In the genomic region with DNA sequence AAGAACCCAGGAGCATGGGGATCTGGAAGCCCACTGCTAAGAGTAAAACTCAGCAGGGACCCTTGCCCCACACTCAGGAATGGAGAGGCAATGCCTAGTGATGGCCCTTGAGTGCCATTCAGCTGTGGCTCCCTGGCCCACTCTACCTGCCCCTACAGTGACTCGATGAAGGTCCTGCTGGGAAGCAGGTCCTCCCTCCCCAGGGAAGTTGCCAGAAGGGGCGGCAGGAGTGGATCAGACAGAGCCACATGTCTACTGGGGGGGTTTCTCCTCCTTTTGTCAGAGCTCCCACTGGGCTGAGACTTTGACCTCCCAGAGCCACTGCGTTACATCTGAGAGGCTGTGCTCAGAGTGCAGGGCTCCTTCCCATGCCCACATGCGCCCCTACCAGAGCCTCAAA, we compare ENCODE assay signal across 1 cellular context.
TF ChIP-seq lines count a peak whose summit lies in the region.

No MANE protein-coding gene starts in this region.

TF ChIP-seq in IMR-90, 13 proteins besides CTCF, POLR2A, EP300 and RAD21:
- TF ChIP-seq, protein P1, sequence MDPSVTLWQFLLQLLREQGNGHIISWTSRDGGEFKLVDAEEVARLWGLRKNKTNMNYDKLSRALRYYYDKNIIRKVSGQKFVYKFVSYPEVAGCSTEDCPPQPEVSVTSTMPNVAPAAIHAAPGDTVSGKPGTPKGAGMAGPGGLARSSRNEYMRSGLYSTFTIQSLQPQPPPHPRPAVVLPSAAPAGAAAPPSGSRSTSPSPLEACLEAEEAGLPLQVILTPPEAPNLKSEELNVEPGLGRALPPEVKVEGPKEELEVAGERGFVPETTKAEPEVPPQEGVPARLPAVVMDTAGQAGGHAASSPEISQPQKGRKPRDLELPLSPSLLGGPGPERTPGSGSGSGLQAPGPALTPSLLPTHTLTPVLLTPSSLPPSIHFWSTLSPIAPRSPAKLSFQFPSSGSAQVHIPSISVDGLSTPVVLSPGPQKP (IDR thresholded peaks at IDR 0.05; ENCODE audit: borderline replicate concordance, low read depth, low read length) = no peak
- TF ChIP-seq MAZ (IDR thresholded peaks at IDR 0.05; ENCODE audit: borderline replicate concordance, low read depth, low read length) = no peak
- TF ChIP-seq, protein P2, sequence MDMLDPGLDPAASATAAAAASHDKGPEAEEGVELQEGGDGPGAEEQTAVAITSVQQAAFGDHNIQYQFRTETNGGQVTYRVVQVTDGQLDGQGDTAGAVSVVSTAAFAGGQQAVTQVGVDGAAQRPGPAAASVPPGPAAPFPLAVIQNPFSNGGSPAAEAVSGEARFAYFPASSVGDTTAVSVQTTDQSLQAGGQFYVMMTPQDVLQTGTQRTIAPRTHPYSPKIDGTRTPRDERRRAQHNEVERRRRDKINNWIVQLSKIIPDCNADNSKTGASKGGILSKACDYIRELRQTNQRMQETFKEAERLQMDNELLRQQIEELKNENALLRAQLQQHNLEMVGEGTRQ (IDR thresholded peaks at IDR 0.05; ENCODE audit: low read depth, low read length) = no peak
- TF ChIP-seq RCOR1 (IDR thresholded peaks at IDR 0.05; ENCODE audit: insufficient replicate concordance, low read length) = no peak
- TF ChIP-seq NFE2L2 (IDR thresholded peaks at IDR 0.05; ENCODE audit: low read depth, low read length) = no peak
- TF ChIP-seq FOS (IDR thresholded peaks at IDR 0.05; ENCODE audit: low read depth, low read length) = no peak
- TF ChIP-seq CHD1 (IDR thresholded peaks at IDR 0.05; ENCODE audit: low read depth, low read length) = no peak
